In the genomic region with DNA sequence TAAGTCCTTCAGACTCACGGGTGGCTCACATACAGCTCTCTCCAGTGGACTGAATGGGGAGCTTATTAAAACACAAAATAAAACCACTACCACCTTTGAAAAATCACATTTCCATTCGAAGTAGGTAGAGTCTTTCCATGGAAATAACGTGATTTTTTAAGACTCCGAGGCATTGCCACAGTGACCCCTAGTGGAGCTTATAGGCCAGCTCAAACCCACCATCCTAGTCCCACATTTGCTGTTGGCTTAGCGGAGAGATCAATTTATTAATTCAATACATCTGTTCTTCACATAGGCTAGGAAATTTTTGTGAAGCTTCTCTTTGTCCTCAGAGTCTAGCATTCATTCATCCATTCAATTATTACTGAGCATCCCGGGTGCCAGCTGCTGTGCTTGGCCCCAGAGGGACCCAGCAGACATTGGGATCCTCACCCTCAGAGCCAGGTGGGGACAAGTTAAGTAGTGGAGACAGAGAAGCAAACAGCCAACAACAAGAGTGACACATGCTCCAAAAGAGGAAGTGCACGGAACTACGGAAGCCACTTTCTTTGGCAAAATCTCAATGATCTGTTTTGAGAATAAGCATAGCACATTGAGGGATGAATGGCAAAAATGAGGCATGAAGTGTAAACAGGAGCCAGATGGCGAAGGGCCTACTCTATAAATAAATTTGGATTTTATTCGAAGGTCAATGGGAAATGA, we compare ENCODE assay signal across 8 cellular contexts. TPM values are rescaled to one million over a fixed set of nuclear protein-coding genes. Genes with fewer than 3 reads are reported as not detected.
DNase-seq lines count a peak whose midpoint lies in the region; ATAC-seq and TF ChIP-seq lines count a peak whose summit lies in the region.

No MANE protein-coding gene starts in this region.

- no peaks in the 10 kb centered on the region for H3K36me3 ChIP-seq in upper lobe of right lung
- H3K36me3 ChIP-seq in neuronal stem cell (replicated peaks in 1 of 2; ENCODE audit: control insufficient read depth in 2 of 2, insufficient read depth in 2 of 2, low read length in 2 of 2), result no peaks in the 10 kb centered on the region

- WGBS in neuronal stem cell (ENCODE audit: extremely low coverage in 2 of 2, insufficient read length in 2 of 2, insufficient replicate concordance in 1 of 2), 2 donors, result no CpG with 5 or more reads among the region's 10 CpGs

- H3K27ac Mint-ChIP-seq in activated naive CD8-positive, alpha-beta T cell treated with anti-CD3 and anti-CD28 coated beads for 36 hours, result no peak overlapping the region

- H2AFZ ChIP-seq in neuronal stem cell (ENCODE audit: low read length), result no peak overlapping the region

- H3K14ac ChIP-seq in neuronal stem cell (ENCODE audit: low read length), result no peak overlapping the region

- no peaks in the 10 kb centered on the region for H3K4me1 Mint-ChIP-seq in activated T-cell treated with anti-CD3 and anti-CD28 coated beads, Interleukin-2, amount 50 U/mL, for 4 hours (ENCODE audit: low read depth)
- no peaks in the 10 kb centered on the region for H3K4me1 Mint-ChIP-seq in activated naive CD8-positive, alpha-beta T cell treated with anti-CD3 and anti-CD28 coated beads for 36 hours

- no peak overlapping the region for H3K4me2 ChIP-seq in neuronal stem cell (ENCODE audit: insufficient read depth, low read length, poor library complexity, severe bottlenecking)

- intact Hi-C loops in upper lobe of right lung (cut with DNase I), result no loop called here

- H3K27me3 Mint-ChIP-seq in activated T-cell treated with anti-CD3 and anti-CD28 coated beads, Interleukin-2, amount 50 U/mL, for 4 hours (ENCODE audit: low read depth), result peaks cover 24% of the 10 kb centered on the region
- peaks cover 6% of the 10 kb centered on the region for H3K27me3 Mint-ChIP-seq in activated naive CD8-positive, alpha-beta T cell treated with anti-CD3 and anti-CD28 coated beads for 36 hours

- no peak overlapping the region for H4K8ac ChIP-seq in neuronal stem cell (ENCODE audit: low read depth, low read length)

- no peak overlapping the region for H3K18ac ChIP-seq in neuronal stem cell (ENCODE audit: low read length)

- no peak overlapping the region for H2BK12ac ChIP-seq in neuronal stem cell (ENCODE audit: low read length)

- H3K4ac ChIP-seq in neuronal stem cell (ENCODE audit: low read length), result no peak overlapping the region

- H3K9me3 ChIP-seq in upper lobe of right lung (peaks cover 5% of the 10 kb centered on the region), neuronal stem cell (replicated peaks in 1 of 2; ENCODE audit: control insufficient read depth in 2 of 2, insufficient read depth in 1 of 2, low read depth in 1 of 2, low read length in 2 of 2) (peaks cover 0 to 7% of the 10 kb centered on the region in 2 donors)

- H2BK120ac ChIP-seq in neuronal stem cell (ENCODE audit: low read depth, low read length), result no peak overlapping the region

- no peak overlapping the region for H2AK5ac ChIP-seq in neuronal stem cell (ENCODE audit: low read depth, low read length)

- DNase-seq in activated T-cell treated with anti-CD3 and anti-CD28 coated beads for 4 hours (peak; percentile 17), NCI-H2029 treated with DMSO at 0.1 percent for 48 hours (lab: John Stamatoyannopoulos, UW) (peak; percentile 57), iris pigment epithelial cell (ENCODE audit: low read depth) (peak; percentile 62), upper lobe of right lung (no peak), neuronal stem cell (ENCODE audit: low spot score) (no peak)
- no peak for DNase-seq in activated T-cell treated with anti-CD3 and anti-CD28 coated beads, Interleukin-2, amount 50 U/mL, for 4 hours
- DNase-seq in activated naive CD8-positive, alpha-beta T cell treated with anti-CD3 and anti-CD28 coated beads for 36 hours, result peak; percentile 8

- H3K4me3 ChIP-seq in upper lobe of right lung, result no peak overlapping the region
- H3K4me3 ChIP-seq in neuronal stem cell (ENCODE audit: low read length in 2 of 2), result no peak overlapping the region

- H3K27me3 ChIP-seq in upper lobe of right lung, result no peaks in the 10 kb centered on the region
- H3K27me3 ChIP-seq in neuronal stem cell (ENCODE audit: control insufficient read depth in 3 of 3, insufficient read depth in 3 of 3, low read depth in 1 of 3, low read length in 3 of 3), result no peaks in the 10 kb centered on the region

- peaks cover 15% of the 10 kb centered on the region for H3K9me3 Mint-ChIP-seq in activated T-cell treated with anti-CD3 and anti-CD28 coated beads, Interleukin-2, amount 50 U/mL, for 4 hours
- peaks cover 13% of the 10 kb centered on the region for H3K9me3 Mint-ChIP-seq in activated naive CD8-positive, alpha-beta T cell treated with anti-CD3 and anti-CD28 coated beads for 36 hours

- no peaks in the 10 kb centered on the region for H3K79me1 ChIP-seq in neuronal stem cell (ENCODE audit: low read depth, low read length)

- H2BK5ac ChIP-seq in neuronal stem cell (ENCODE audit: low read length), result no peak overlapping the region

- H3K27ac ChIP-seq in upper lobe of right lung (no peak overlapping the region), neuronal stem cell (replicated peaks; ENCODE audit: low read length) (no peak overlapping the region)

- TF ChIP-seq CTCF in upper lobe of right lung (IDR thresholded peaks at IDR 0.05), result peak; percentile 58

- H3K4me1 ChIP-seq in upper lobe of right lung (peaks cover 27% of the 10 kb centered on the region), neuronal stem cell (ENCODE audit: control insufficient read depth in 2 of 2, insufficient read depth in 1 of 2, low read depth in 1 of 2, low read length in 2 of 2) (peaks cover 0 to 14% of the 10 kb centered on the region in 2 donors)

- ATAC-seq in activated T-cell treated with anti-CD3 and anti-CD28 coated beads, Interleukin-2, amount 50 U/mL, for 4 hours, result no peak
- ATAC-seq in upper lobe of right lung (peak; percentile 57), HG03342 (IDR thresholded peaks at IDR 0.05; ENCODE audit: unreplicated experiment) (no peak)

- H3K4me3 Mint-ChIP-seq in activated T-cell treated with anti-CD3 and anti-CD28 coated beads, Interleukin-2, amount 50 U/mL, for 4 hours, result no peak overlapping the region
- no peak overlapping the region for H3K4me3 Mint-ChIP-seq in activated naive CD8-positive, alpha-beta T cell treated with anti-CD3 and anti-CD28 coated beads for 36 hours

- H3K36me3 Mint-ChIP-seq in activated T-cell treated with anti-CD3 and anti-CD28 coated beads, Interleukin-2, amount 50 U/mL, for 4 hours (ENCODE audit: insufficient read depth), result no peaks in the 10 kb centered on the region
- peaks cover 2% of the 10 kb centered on the region for H3K36me3 Mint-ChIP-seq in activated naive CD8-positive, alpha-beta T cell treated with anti-CD3 and anti-CD28 coated beads for 36 hours

- H3K9ac ChIP-seq in neuronal stem cell (ENCODE audit: low read depth, low read length, poor library complexity), result no peak overlapping the region

- H3K23ac ChIP-seq in neuronal stem cell (ENCODE audit: low read depth, low read length, poor library complexity), result no peak overlapping the region

- H2BK15ac ChIP-seq in neuronal stem cell (ENCODE audit: low read length), result no peak overlapping the region

- no peak overlapping the region for H4K91ac ChIP-seq in neuronal stem cell (ENCODE audit: low read depth, low read length, poor library complexity)

RNA-seq across cellular contexts. Expression of gene P4HA3, which starts 10.2 kb away (rescaled TPM):
- total RNA-seq in activated T-cell treated with anti-CD3 and anti-CD28 coated beads, Interleukin-2, amount 50 U/mL, for 4 hours, result not detected
- not detected for total RNA-seq in activated naive CD8-positive, alpha-beta T cell treated with anti-CD3 and anti-CD28 coated beads for 36 hours
- 0.96 TPM for total RNA-seq in upper lobe of right lung
- 0.06 TPM for polyA plus RNA-seq in neuronal stem cell (2013, experiment 1 of 2)
- polyA plus RNA-seq in neuronal stem cell (2013, experiment 2 of 2), result 0.03 TPM

Comparison
In these comparisons a context has a peak if more than half of its experiments do, and no peak if none do; other contexts are left out.
1. DNase-seq: peak in activated T-cell treated with anti-CD3 and anti-CD28 coated beads for 4 hours (single experiment), NCI-H2029 treated with DMSO at 0.1 percent for 48 hours (single experiment), activated naive CD8-positive, alpha-beta T cell treated with anti-CD3 and anti-CD28 coated beads for 36 hours (single experiment) and iris pigment epithelial cell (single experiment); none in activated T-cell treated with anti-CD3 and anti-CD28 coated beads, Interleukin-2, amount 50 U/mL, for 4 hours (single experiment), upper lobe of right lung (single experiment) and neuronal stem cell (single experiment).